Comparison of ENCODE assay signal across 1 cellular context in the genomic region with DNA sequence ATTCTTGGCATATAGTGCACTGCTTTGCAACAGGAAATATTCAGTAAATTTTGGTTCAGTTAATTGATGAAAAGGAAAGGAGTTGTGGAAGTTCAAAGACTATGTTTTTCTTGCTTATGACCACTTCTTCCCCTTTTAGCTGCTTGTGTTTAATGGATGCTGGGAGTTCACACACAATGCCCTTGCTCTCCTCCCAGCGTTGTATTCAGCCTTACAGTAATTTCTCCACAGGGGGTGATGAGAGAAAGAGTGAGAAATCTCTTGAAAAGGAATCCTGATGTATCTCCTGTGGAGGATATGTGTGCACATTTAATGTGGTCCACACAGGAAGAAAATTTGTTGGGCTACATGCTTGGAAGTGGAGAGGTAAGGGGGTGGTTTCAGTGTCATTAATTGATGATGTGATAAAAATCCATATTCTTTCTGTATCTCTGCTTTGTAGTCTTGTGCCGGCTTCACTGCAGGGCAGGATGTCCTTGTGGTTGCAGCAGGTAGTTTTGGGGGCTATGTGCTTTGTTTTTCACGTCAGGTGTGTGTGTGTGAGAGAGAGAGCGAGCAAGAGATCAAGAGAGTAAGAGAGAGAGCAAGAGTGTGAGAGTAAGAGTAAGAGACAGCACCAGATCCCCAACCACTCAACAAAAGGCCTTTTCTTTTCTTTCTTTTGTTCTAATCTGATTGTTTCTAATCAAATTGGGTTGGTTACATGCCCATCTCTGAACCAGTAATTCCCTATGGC.
TF ChIP-seq lines count a peak whose summit lies in the region.

No MANE protein-coding gene starts in this region.

TF ChIP-seq in H1, 55 proteins besides CTCF, POLR2A, EP300 and RAD21:
- TF ChIP-seq RBBP5 (IDR thresholded peaks at IDR 0.05; ENCODE audit: borderline replicate concordance, low read depth, low read length) (no peak), TAF7 (optimal IDR thresholded peaks at IDR 0.05; ENCODE audit: borderline replicate concordance, low read depth, low read length) (no peak), TCF12 (IDR thresholded peaks at IDR 0.05; ENCODE audit: low read depth, low read length) (no peak), BRCA1 (IDR thresholded peaks at IDR 0.05; ENCODE audit: low read depth, low read length) (no peak), EGR1 (IDR thresholded peaks at IDR 0.05; ENCODE audit: borderline replicate concordance, low read depth, low read length) (no peak), GTF2F1 (IDR thresholded peaks at IDR 0.05; ENCODE audit: borderline replicate concordance, low read depth, low read length) (no peak), HDAC6 (IDR thresholded peaks at IDR 0.05; ENCODE audit: low read depth, low read length) (no peak), EZH2 (IDR thresholded peaks at IDR 0.05; ENCODE audit: low read depth, low read length, severe bottlenecking) (no peak), JUN (IDR thresholded peaks at IDR 0.05; ENCODE audit: low read depth, low read length) (no peak)
- TF ChIP-seq, protein P1, sequence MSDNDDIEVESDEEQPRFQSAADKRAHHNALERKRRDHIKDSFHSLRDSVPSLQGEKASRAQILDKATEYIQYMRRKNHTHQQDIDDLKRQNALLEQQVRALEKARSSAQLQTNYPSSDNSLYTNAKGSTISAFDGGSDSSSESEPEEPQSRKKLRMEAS (IDR thresholded peaks at IDR 0.05): no peak
